Comparison of ENCODE assay signal across 8 cellular contexts in the genomic region with DNA sequence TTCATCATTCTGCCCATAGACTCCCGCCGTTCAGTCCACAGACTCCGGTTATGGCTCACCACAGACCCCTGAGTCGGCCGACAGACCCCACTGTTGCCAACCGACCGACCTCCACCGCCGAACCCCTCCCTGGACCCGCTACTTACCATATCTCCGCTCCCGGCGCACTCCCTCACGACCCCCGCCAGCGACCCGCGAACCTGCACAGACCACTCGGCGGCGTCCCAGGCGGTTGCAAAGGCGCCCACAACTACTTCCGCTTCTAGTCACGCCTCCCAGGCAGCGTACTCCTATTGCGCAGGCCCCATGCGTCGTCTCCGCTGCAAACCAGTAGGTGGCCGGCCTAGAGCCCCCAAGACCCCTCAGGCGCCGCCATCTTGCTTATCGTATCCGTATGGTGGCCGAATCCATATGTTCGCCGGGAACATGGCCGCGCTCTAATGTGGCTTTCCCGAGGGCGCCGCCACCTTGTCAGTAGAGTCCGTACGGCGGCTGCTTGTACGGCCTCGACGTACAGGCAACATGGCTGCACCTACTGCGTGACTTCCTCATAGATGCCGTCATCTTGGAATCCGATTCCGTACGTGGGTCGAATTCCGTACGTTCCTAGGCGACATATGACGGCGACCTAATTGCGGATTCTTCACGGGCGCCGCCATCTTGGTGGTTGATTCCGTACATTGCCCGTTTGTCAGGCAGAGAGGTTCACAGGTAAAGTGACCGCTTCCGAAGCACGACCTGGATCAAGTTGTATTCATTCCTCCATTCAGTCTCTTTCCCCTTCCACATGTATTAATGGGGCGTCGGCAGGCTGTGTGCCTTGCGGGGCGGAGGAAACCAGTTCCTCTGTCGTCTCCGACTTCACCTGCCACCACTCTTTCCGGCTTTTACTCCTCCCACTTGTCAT. TPM values are rescaled to one million over a fixed set of nuclear protein-coding genes. Genes with fewer than 3 reads are reported as not detected.
A peak's percentile ranks its signal among the peaks of the same experiment; 100 is the strongest.
DNase-seq lines count a peak whose midpoint lies in the region; ATAC-seq lines count a peak whose summit lies in the region.

TSS of gene CXXC1 (minus strand) at position 252 of the 907 bp plus-strand sequence. CDS start at position 149, 103 bp downstream.

- peak within 1 kb of the TSS; percentile 99 for H3K4me3 ChIP-seq in HUES48 (ENCODE audit: low read depth, low read length)
- H3K4me3 ChIP-seq in NT2/D1 (ENCODE audit: insufficient read length, low read depth), result peak within 1 kb of the TSS; percentile 92
- H3K4me3 ChIP-seq in endocrine pancreas (ENCODE audit: control insufficient read depth, insufficient read depth, low read length), result peak within 1 kb of the TSS; percentile 88
- peak within 1 kb of the TSS; percentile 90 for H3K4me3 ChIP-seq in mesendoderm (ENCODE audit: low read length)

- H3K27ac ChIP-seq in HUES48 (ENCODE audit: low read depth, low read length) (no peak within 1 kb of the TSS), mesendoderm (ENCODE audit: low read depth, low read length) (no peak within 1 kb of the TSS)

- peak within 1 kb of the TSS; percentile 2 for H3K18ac ChIP-seq in mesendoderm (ENCODE audit: low read length)

- no peaks in the 10 kb centered on the region for H3K27me3 ChIP-seq in HUES48 (ENCODE audit: control insufficient read depth, insufficient read depth, low read length)
- H3K27me3 ChIP-seq in NT2/D1 (ENCODE audit: insufficient read depth, insufficient read length), result no peaks in the 10 kb centered on the region
- H3K27me3 ChIP-seq in endocrine pancreas (ENCODE audit: control insufficient read depth, insufficient read depth, low read length), result no peaks in the 10 kb centered on the region
- no peaks in the 10 kb centered on the region for H3K27me3 ChIP-seq in mesendoderm (ENCODE audit: insufficient read depth, low read length, poor library complexity)

- H3K36me3 ChIP-seq in HUES48 (ENCODE audit: control insufficient read depth, insufficient read depth, low read length) (peaks cover 30% of the 10 kb centered on the region), NT2/D1 (ENCODE audit: insufficient read depth, insufficient read length, low read length) (peaks cover 37% of the 10 kb centered on the region), endocrine pancreas (ENCODE audit: control insufficient read depth, insufficient read depth, low read length) (peaks cover 6% of the 10 kb centered on the region), mesendoderm (ENCODE audit: control insufficient read depth, insufficient read depth, low read length) (peaks cover 4% of the 10 kb centered on the region)

- H3K27me3 Mint-ChIP-seq in activated CD8-positive, alpha-beta memory T cell treated with anti-CD3 and anti-CD28 coated beads, Interleukin-2, amount 10 ng/mL, durations not matched to agents 7 days and 5 days, result no peaks in the 10 kb centered on the region

- H3K27ac Mint-ChIP-seq in activated CD8-positive, alpha-beta memory T cell treated with anti-CD3 and anti-CD28 coated beads, Interleukin-2, amount 10 ng/mL, durations not matched to agents 7 days and 5 days, result peak within 1 kb of the TSS; percentile 94

- peak within 1 kb of the TSS; percentile 35 for H3K23ac ChIP-seq in mesendoderm (ENCODE audit: low read length)

- H3K9me3 ChIP-seq in HUES48 (ENCODE audit: control insufficient read depth, insufficient read depth, low read length) (no peaks in the 10 kb centered on the region), NT2/D1 (ENCODE audit: insufficient read depth, low read length) (no peaks in the 10 kb centered on the region), endocrine pancreas (ENCODE audit: control insufficient read depth, low read length) (no peaks in the 10 kb centered on the region)

- whole genome bisulfite sequencing in mesendoderm (ENCODE audit: extremely low coverage, insufficient coverage, low lambda C conversion rate), result no CpG with 5 or more reads among the region's 76 CpGs

- peak within 1 kb of the TSS; percentile 91 for H3K4me2 ChIP-seq in mesendoderm (ENCODE audit: low read length)

- H2AK5ac ChIP-seq in mesendoderm (ENCODE audit: low read length), result no peak within 1 kb of the TSS

- peaks cover 39% of the 10 kb centered on the region for H3K4me1 Mint-ChIP-seq in activated CD8-positive, alpha-beta memory T cell treated with anti-CD3 and anti-CD28 coated beads, Interleukin-2, amount 10 ng/mL, durations not matched to agents 7 days and 5 days

- H3K9me3 Mint-ChIP-seq in activated CD8-positive, alpha-beta memory T cell treated with anti-CD3 and anti-CD28 coated beads, Interleukin-2, amount 10 ng/mL, durations not matched to agents 7 days and 5 days (ENCODE audit: low read depth), result no peaks in the 10 kb centered on the region

- peak within 1 kb of the TSS; percentile 92 for H3K4me3 Mint-ChIP-seq in activated CD8-positive, alpha-beta memory T cell treated with anti-CD3 and anti-CD28 coated beads, Interleukin-2, amount 10 ng/mL, durations not matched to agents 7 days and 5 days

- H3K4me1 ChIP-seq in HUES48 (ENCODE audit: control insufficient read depth, insufficient read depth, low read length), result no peaks in the 10 kb centered on the region
- no peaks in the 10 kb centered on the region for H3K4me1 ChIP-seq in NT2/D1 (ENCODE audit: insufficient read depth, insufficient read length)
- H3K4me1 ChIP-seq in endocrine pancreas (ENCODE audit: control insufficient read depth, insufficient read depth, low read length), result no peaks in the 10 kb centered on the region
- H3K4me1 ChIP-seq in mesendoderm (ENCODE audit: control insufficient read depth, low read depth, low read length), result no peaks in the 10 kb centered on the region

- H3K36me3 Mint-ChIP-seq in activated CD8-positive, alpha-beta memory T cell treated with anti-CD3 and anti-CD28 coated beads, Interleukin-2, amount 10 ng/mL, durations not matched to agents 7 days and 5 days, result peaks cover 35% of the 10 kb centered on the region

- peaks cover 4% of the 10 kb centered on the region for H3K79me1 ChIP-seq in mesendoderm (ENCODE audit: low read length)

- CTCF ChIA-PET in activated CD8-positive, alpha-beta memory T cell treated with anti-CD3 and anti-CD28 coated beads, Interleukin-2, amount 10 ng/mL, durations not matched to agents 7 days and 5 days (lab: Charles Lee), result interaction anchor here (0.8 to 2.9 kb wide), 2 partner anchors 19 kb away, joined by 4 to 10 read pairs; no protein-coding TSS in a partner anchor

- H3K56ac ChIP-seq in mesendoderm (ENCODE audit: low read length), result peak within 1 kb of the TSS; percentile 90

- no peak within 1 kb of the TSS for H3K4ac ChIP-seq in mesendoderm (ENCODE audit: low read depth, low read length)

- H2BK120ac ChIP-seq in mesendoderm (ENCODE audit: low read depth, low read length), result no peak within 1 kb of the TSS

- no peak within 1 kb of the TSS for H4K8ac ChIP-seq in mesendoderm (ENCODE audit: low read depth, low read length)

- DNase-seq in D341Med (ENCODE audit: low spot score) (peak; percentile 96), NT2/D1 (ENCODE audit: low read depth, low spot score) (peak; percentile 94), mesendoderm (peak; percentile 100)
- peak; percentile 98 for DNase-seq in activated CD8-positive, alpha-beta memory T cell treated with anti-CD3 and anti-CD28 coated beads, Interleukin-2, amount 10 ng/mL, durations not matched to agents 7 days and 5 days
- peak; percentile 92 for DNase-seq in stimulated activated CD8-positive, alpha-beta memory T cell treated with anti-CD3 and anti-CD28 coated beads, Interleukin-15, amount 100 ng/mL, for 1 hour (ENCODE audit: low read depth)

- H4K5ac ChIP-seq in mesendoderm (ENCODE audit: low read length), result no peak within 1 kb of the TSS

- H2BK15ac ChIP-seq in mesendoderm (replicated peaks; ENCODE audit: low read depth), result no peak within 1 kb of the TSS

- H2BK5ac ChIP-seq in mesendoderm (ENCODE audit: low read length), result no peak within 1 kb of the TSS

- H3K79me2 ChIP-seq in mesendoderm (ENCODE audit: control insufficient read depth, insufficient read depth, low read length), result peaks cover 2% of the 10 kb centered on the region

- ATAC-seq in GM21390 (IDR thresholded peaks at IDR 0.05; ENCODE audit: unreplicated experiment), result peak; percentile 86
- ATAC-seq in activated CD8-positive, alpha-beta memory T cell treated with anti-CD3 and anti-CD28 coated beads, Interleukin-2, amount 10 ng/mL, durations not matched to agents 7 days and 5 days, result peak; percentile 90

- H3K9ac ChIP-seq in HUES48 (ENCODE audit: low read depth, low read length), result peak within 1 kb of the TSS; percentile 20; the same call in 1 of the 2 replicates
- H3K9ac ChIP-seq in NT2/D1 (ENCODE audit: insufficient read length, low read depth), result peak within 1 kb of the TSS; percentile 93
- H3K9ac ChIP-seq in endocrine pancreas (ENCODE audit: control insufficient read depth, insufficient read depth, low read length), result peak within 1 kb of the TSS; percentile 96
- H3K9ac ChIP-seq in mesendoderm (ENCODE audit: low read length), result peak within 1 kb of the TSS; percentile 80

RNA-seq across cellular contexts. Expression of gene CXXC1, which starts in this region (rescaled TPM):
- 100 to 1,000 TPM; 128 to 150 TPM for total RNA-seq in activated CD8-positive, alpha-beta memory T cell treated with anti-CD3 and anti-CD28 coated beads, Interleukin-2, amount 10 ng/mL, durations not matched to agents 7 days and 5 days
- polyA plus RNA-seq in mesendoderm (2013, experiment 1 of 2), result 45.7 TPM
- polyA plus RNA-seq in mesendoderm (2013, experiment 2 of 2), result 46.0 TPM

Comparison
In these comparisons a context has a peak if more than half of its experiments do, and no peak if none do; other contexts are left out.
1. H3K9ac ChIP-seq: peak in every context shown above with its lines; median percentile 96 in endocrine pancreas; 93 in NT2/D1; 80 in mesendoderm; 20 in HUES48.